ENCODE assay signal across 16 cellular contexts in genomic region chr7:1372671-1373379, GRCh38.
DNase-seq lines count a peak whose midpoint lies in the region; ATAC-seq and TF ChIP-seq lines count a peak whose summit lies in the region.
"Had no signal": no experiment of that assay in that cellular context is flagged by ENCODE, and none has a peak within 500 bp of the region (broad histone marks: within the 10 kb centered on the region; RNA-seq: fewer than 3 reads in every experiment).

No MANE protein-coding gene starts in this region.

- H3K27ac ChIP-seq in SK-N-MC: 0 out of 2 replicates have a peak overlapping the region, but pooled peaks have one; percentile 29
- H3K27ac ChIP-seq: BLaER1 had no signal

- ATAC-seq in left ventricle myocardium superior (no peak), left cardiac atrium (no peak)

- no peak overlapping the region for H3K4me3 ChIP-seq in SK-N-MC
- H3K4me3 ChIP-seq: BLaER1, HAP-1 had no signal

- no peaks in the 10 kb centered on the region for H3K4me1 Mint-ChIP-seq in chondrocyte (ENCODE audit: low read depth)

- H3K9me3 ChIP-seq in SK-N-MC (ENCODE audit: low read depth, low read length): no peaks in the 10 kb centered on the region
- H3K9me3 ChIP-seq: BLaER1, HAP-1 had no signal

- no peak for TF ChIP-seq CTCF in chondrocyte (IDR thresholded peaks at IDR 0.05)

- no peaks in the 10 kb centered on the region for H3K36me3 ChIP-seq in SK-N-MC (ENCODE audit: insufficient read depth, low read length)
- H3K36me3 ChIP-seq: BLaER1, HAP-1 had no signal

- H3K36me3 Mint-ChIP-seq in chondrocyte (ENCODE audit: low read depth): no peaks in the 10 kb centered on the region
- H3K36me3 Mint-ChIP-seq: CD14-positive monocyte; CD4-positive, alpha-beta memory T cell had no signal

- peaks cover 63% of the 10 kb centered on the region for H3K27me3 Mint-ChIP-seq in chondrocyte (ENCODE audit: low read depth)

- H3K9me3 Mint-ChIP-seq in chondrocyte (ENCODE audit: low read depth): no peaks in the 10 kb centered on the region
- H3K9me3 Mint-ChIP-seq: CD4-positive, alpha-beta memory T cell had no signal

- no peak overlapping the region for H3K4me3 Mint-ChIP-seq in chondrocyte (ENCODE audit: unreplicated experiment)
- H3K4me3 Mint-ChIP-seq: CD14-positive monocyte; CD4-positive, alpha-beta memory T cell had no signal

- H3K27ac Mint-ChIP-seq in chondrocyte (ENCODE audit: unreplicated experiment): no peak overlapping the region
- H3K27ac Mint-ChIP-seq: CD14-positive monocyte; CD4-positive, alpha-beta memory T cell had no signal

- DNase-seq in left ventricle myocardium superior: peak; percentile 10
- DNase-seq in left cardiac atrium: no peak
- no peak for DNase-seq in SK-N-MC (ENCODE audit: low read depth, low spot score)
- peak; percentile 43 for DNase-seq in chondrocyte (ENCODE audit: low spot score)
- DNase-seq in NCI-H226: no peak
- no peak for DNase-seq in iPS-NIHi7 (ENCODE audit: extremely low spot score)
- no peak for DNase-seq in NCI-H2029 treated with DMSO at 0.1 percent for 48 hours (lab: John Stamatoyannopoulos, UW)
- DNase-seq: 8988T; CD4-positive, alpha-beta memory T cell; DMS153; DMS79; GDM1; GOT3 had no signal

- intact Hi-C loops in left ventricle myocardium superior (cut with micrococcal nuclease): no loop called here
- intact Hi-C loops in left cardiac atrium (cut with DNase I): no loop called here

- no peak overlapping the region for H3K9ac ChIP-seq in SK-N-MC (ENCODE audit: insufficient read length)
- H3K9ac ChIP-seq: BLaER1 had no signal

Comparison
In these comparisons a context has a peak if more than half of its experiments do, and no peak if none do; other contexts are left out.
1. DNase-seq: peak in left ventricle myocardium superior (single experiment) and chondrocyte (single experiment); none in left cardiac atrium (single experiment), SK-N-MC (single experiment), NCI-H226 (single experiment), iPS-NIHi7 (single experiment) and NCI-H2029 treated with DMSO at 0.1 percent for 48 hours (single experiment).